Comparison of ENCODE assay signal across 28 cellular contexts in genomic region chr1:211902624-211903291, GRCh38.
"Had no signal": no experiment of that assay in that cellular context is flagged by ENCODE, and none has a peak within 500 bp of the region (broad histone marks: within the 10 kb centered on the region; RNA-seq: fewer than 3 reads in every experiment).

No MANE protein-coding gene starts in this region.

- H3K27ac Mint-ChIP-seq: immature natural killer cell; naive thymus-derived CD8-positive, alpha-beta T cell; nephron progenitor cell; neural progenitor cell; progenitor cell of endocrine pancreas; stimulated activated memory B cell treated with anti-CD40 and anti-IgM and Interleukin-4, amounts not matched to agents 10 μg/mL and 1 μg/mL and 100 μg/mL, for 72 hours had no signal

- H3K4me1 Mint-ChIP-seq: immature natural killer cell; naive thymus-derived CD8-positive, alpha-beta T cell; nephron progenitor cell; neural progenitor cell; stimulated activated memory B cell treated with anti-CD40 and anti-IgM and Interleukin-4, amounts not matched to agents 10 μg/mL and 1 μg/mL and 100 μg/mL, for 72 hours had no signal

- H3K27me3 Mint-ChIP-seq: progenitor cell of endocrine pancreas; stimulated activated memory B cell treated with anti-CD40 and anti-IgM and Interleukin-4, amounts not matched to agents 10 μg/mL and 1 μg/mL and 100 μg/mL, for 72 hours had no signal

- H3K4me3 Mint-ChIP-seq: immature natural killer cell; naive thymus-derived CD8-positive, alpha-beta T cell; nephron progenitor cell; neural progenitor cell; stimulated activated memory B cell treated with anti-CD40 and anti-IgM and Interleukin-4, amounts not matched to agents 10 μg/mL and 1 μg/mL and 100 μg/mL, for 72 hours had no signal

- H3K9me3 ChIP-seq: lower lobe of right lung, neutrophil, right atrium auricular region, sigmoid colon, stomach, testis, thyroid gland, transverse colon, upper lobe of left lung, vagina had no signal

- ATAC-seq: left ventricle myocardium superior; lower lobe of right lung; naive thymus-derived CD8-positive, alpha-beta T cell; stimulated activated memory B cell treated with anti-CD40 and anti-IgM and Interleukin-4, amounts not matched to agents 10 μg/mL and 1 μg/mL and 100 μg/mL, for 72 hours; stimulated activated naive CD8-positive, alpha-beta T cell treated with anti-CD3 and anti-CD28 coated beads, Interleukin-15, Interleukin-2, amounts not matched to agents 100 U/mL and 50 U/mL, for 24 hours had no signal

- H3K9ac ChIP-seq: neural progenitor cell had no signal

- H3K4me1 ChIP-seq: lower lobe of right lung, neural progenitor cell, right atrium auricular region, sigmoid colon, spleen, stomach, testis, thyroid gland, upper lobe of left lung, vagina had no signal

- H3K4me2 ChIP-seq: neural progenitor cell had no signal

- H2AFZ ChIP-seq: neural progenitor cell had no signal

- H3K36me3 Mint-ChIP-seq: naive thymus-derived CD8-positive, alpha-beta T cell; neural progenitor cell had no signal

- FAIRE-seq: islet of Langerhans, kidney, small intestine had no signal

- H3K36me3 ChIP-seq: lower lobe of right lung, neural progenitor cell, neutrophil, right atrium auricular region, sigmoid colon, spleen, stomach, thyroid gland, transverse colon, upper lobe of left lung, vagina had no signal

- H3K4me3 ChIP-seq: lower lobe of right lung, neural progenitor cell, right atrium auricular region, sigmoid colon, spleen, stomach, testis, thyroid gland, transverse colon, upper lobe of left lung, vagina had no signal

- H3K27me3 ChIP-seq: neural progenitor cell, neutrophil, right atrium auricular region, sigmoid colon, spleen, stomach, testis, thyroid gland, transverse colon, upper lobe of left lung, vagina had no signal

- H3K27ac ChIP-seq: lower lobe of right lung, neural progenitor cell, neutrophil, right atrium auricular region, sigmoid colon, spleen, stomach, testis, thyroid gland, upper lobe of left lung, vagina had no signal

- H3K9me3 Mint-ChIP-seq: immature natural killer cell had no signal

- DNase-seq: hypothalamus; immature natural killer cell; kidney; left colon; left ventricle myocardium superior; lower lobe of right lung; mammary epithelial cell; mesenchymal stem cell; naive thymus-derived CD8-positive, alpha-beta T cell; nephron progenitor cell; occipital lobe; sigmoid colon; small intestine; spleen; stimulated activated CD4-positive, alpha-beta T cell treated with anti-CD3 and anti-CD28 coated beads, Interleukin-4, amount 100 ng/mL, for 24 hours; stimulated activated naive CD8-positive, alpha-beta T cell treated with anti-CD3 and anti-CD28 coated beads, Interleukin-15, Interleukin-2, amounts not matched to agents 100 U/mL and 50 U/mL, for 24 hours; stomach; testis; thyroid gland; transverse colon had no signal
